In the genomic region with DNA sequence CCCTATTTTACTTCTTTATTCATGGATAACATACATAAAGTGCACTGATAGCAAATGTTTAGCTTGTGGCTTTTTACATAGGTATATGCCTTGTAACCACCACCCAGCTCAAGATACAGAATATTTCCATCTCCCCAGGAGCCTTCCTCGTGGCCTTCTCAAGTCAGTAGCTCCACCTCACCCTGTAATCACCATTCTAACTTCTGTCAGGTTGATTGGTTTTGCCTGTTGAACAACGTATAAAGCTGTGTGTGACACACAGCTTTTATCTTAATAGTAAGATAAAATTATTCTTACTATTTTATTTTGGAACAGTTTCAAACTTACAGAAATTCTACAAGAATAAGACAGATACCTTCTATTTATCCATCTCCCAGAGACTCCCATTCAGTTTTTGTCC, we compare ENCODE assay signal across 1 cellular context.
TF ChIP-seq lines count a peak whose summit lies in the region.

No MANE protein-coding gene starts in this region.

TF ChIP-seq in IMR-90, 13 proteins besides CTCF, POLR2A, EP300 and RAD21:
- no peak for TF ChIP-seq RCOR1 (IDR thresholded peaks at IDR 0.05; ENCODE audit: insufficient replicate concordance, low read length)
- no peak for TF ChIP-seq MAZ (IDR thresholded peaks at IDR 0.05; ENCODE audit: borderline replicate concordance, low read depth, low read length)
- no peak for TF ChIP-seq MAFK (IDR thresholded peaks at IDR 0.05; ENCODE audit: low read depth, low read length)
- no peak for TF ChIP-seq RFX5 (IDR thresholded peaks at IDR 0.05; ENCODE audit: low read depth, low read length)
- TF ChIP-seq SMC3 (IDR thresholded peaks at IDR 0.05; ENCODE audit: low read depth, low read length) = no peak
- TF ChIP-seq, protein P1, sequence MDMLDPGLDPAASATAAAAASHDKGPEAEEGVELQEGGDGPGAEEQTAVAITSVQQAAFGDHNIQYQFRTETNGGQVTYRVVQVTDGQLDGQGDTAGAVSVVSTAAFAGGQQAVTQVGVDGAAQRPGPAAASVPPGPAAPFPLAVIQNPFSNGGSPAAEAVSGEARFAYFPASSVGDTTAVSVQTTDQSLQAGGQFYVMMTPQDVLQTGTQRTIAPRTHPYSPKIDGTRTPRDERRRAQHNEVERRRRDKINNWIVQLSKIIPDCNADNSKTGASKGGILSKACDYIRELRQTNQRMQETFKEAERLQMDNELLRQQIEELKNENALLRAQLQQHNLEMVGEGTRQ (IDR thresholded peaks at IDR 0.05; ENCODE audit: low read depth, low read length) = no peak
